25 cellular contexts compared by ENCODE assay signal in the genomic region with DNA sequence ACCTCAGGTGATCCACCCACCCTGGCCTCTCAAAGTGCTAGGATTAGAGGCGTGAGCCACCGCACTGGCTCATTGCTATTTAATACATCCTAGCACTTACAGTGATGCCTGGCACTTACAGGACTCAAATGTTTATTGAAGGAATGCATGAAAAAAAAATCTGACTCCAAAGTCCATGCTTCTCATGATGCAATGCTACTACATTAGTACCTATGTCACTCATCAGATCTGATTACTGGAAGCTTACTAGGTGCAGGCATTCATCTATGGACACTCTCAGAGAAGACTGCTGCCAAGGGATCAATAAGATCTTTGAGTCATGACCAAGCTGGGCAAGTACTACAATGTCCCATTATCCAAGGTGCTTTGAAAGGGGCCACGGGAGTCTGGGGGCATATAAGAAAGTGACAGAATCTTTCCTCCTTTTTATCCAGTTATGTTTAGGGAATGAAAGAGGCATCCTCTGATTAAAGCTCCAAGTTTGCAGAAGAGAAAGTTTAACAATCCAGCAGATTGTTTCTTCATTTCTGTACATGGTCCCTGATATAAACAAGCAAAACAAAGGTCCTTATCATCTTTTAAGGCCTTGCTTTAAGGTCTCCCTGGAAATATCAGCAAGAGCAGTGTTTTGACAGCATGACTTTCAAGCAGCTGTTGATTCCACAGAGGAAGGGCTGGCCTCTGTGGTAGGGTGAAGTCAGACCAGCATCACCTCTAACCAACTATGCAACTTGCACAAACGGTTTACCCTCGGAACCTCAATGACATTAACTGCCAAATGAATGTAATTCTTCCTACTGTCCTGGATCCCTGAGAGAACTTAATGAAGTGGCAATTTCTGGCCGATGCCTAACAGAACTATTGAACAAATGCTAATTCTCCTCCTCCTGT. TPM values are rescaled to one million over a fixed set of nuclear protein-coding genes. Genes with fewer than 3 reads are reported as not detected.
"Had no signal": no experiment of that assay in that cellular context is flagged by ENCODE, and none has a peak within 500 bp of the region (broad histone marks: within the 10 kb centered on the region; RNA-seq: fewer than 3 reads in every experiment).

No MANE protein-coding gene starts in this region.

- FAIRE-seq: TTC549 had no signal

- H3K4me3 ChIP-seq: adrenal gland, right atrium auricular region, smooth muscle cell, stomach had no signal

- ATAC-seq: activated CD4-positive, alpha-beta T cell treated with anti-CD3 and anti-CD28 coated beads for 36 hours; activated naive CD4-positive, alpha-beta T cell treated with anti-CD3 and anti-CD28 coated beads, Interleukin-2, amount 50 U/mL, for 72 hours; left ventricle myocardium superior; stimulated activated effector memory CD8-positive, alpha-beta T cell treated with anti-CD3 and anti-CD28 coated beads, Interleukin-12 subunit alpha, Interleukin-12 subunit beta, amount 100 ng/mL, for 72 hours had no signal

- H3K27ac ChIP-seq: adrenal gland, right atrium auricular region, stomach had no signal

- H3K4me2 ChIP-seq: smooth muscle cell had no signal

- H3K9me3 ChIP-seq: adrenal gland, right atrium auricular region, stomach had no signal

- H3K27me3 ChIP-seq: adrenal gland, right atrium auricular region, stomach had no signal

- H3K27me3 Mint-ChIP-seq: activated CD4-positive, alpha-beta memory T cell treated with anti-CD3 and anti-CD28 coated beads for 36 hours; activated CD4-positive, alpha-beta T cell treated with anti-CD3 and anti-CD28 coated beads for 36 hours; dendritic cell treated with granulocyte-macrophage colony-stimulating factor and Interleukin-4, amounts not matched to agents 40 ng/mL and 50 ng/mL, for 4 days; progenitor cell of endocrine pancreas; type B pancreatic cell had no signal

- DNase-seq: activated CD4-positive, alpha-beta memory T cell treated with anti-CD3 and anti-CD28 coated beads for 36 hours; activated CD4-positive, alpha-beta T cell treated with anti-CD3 and anti-CD28 coated beads for 36 hours; activated gamma-delta T cell treated with Interleukin-2 at 50 U/mL for 16 hours; activated T-cell treated with anti-CD3 and anti-CD28 coated beads for 4 hours; adrenal gland; effector memory CD4-positive, alpha-beta T cell; glutamatergic neuron; left ventricle myocardium superior; mesenchymal stem cell; stimulated activated CD4-positive, alpha-beta T cell treated with anti-CD3 and anti-CD28 coated beads, Interleukin-4, amount 100 ng/mL, for 24 hours; stomach; SW 1271 had no signal

- H3K9me3 Mint-ChIP-seq: activated CD4-positive, alpha-beta memory T cell treated with anti-CD3 and anti-CD28 coated beads for 36 hours; activated naive CD4-positive, alpha-beta T cell treated with anti-CD3 and anti-CD28 coated beads, Interleukin-2, amount 50 U/mL, for 72 hours; activated T-helper 1 cell treated with anti-CD3 and anti-CD28 coated beads, Interleukin-12 subunit alpha, Interleukin-12 subunit beta, Interleukin-2, Interleukin-4 antibody, amounts not matched to agents 30 ng/mL and 10 ng/mL and 1 ng/mL, durations not matched to agents 14 hours and 24 hours and 36 hours; dendritic cell treated with granulocyte-macrophage colony-stimulating factor and Interleukin-4, amounts not matched to agents 40 ng/mL and 50 ng/mL, for 4 days; nephron; stimulated activated effector memory CD8-positive, alpha-beta T cell treated with anti-CD3 and anti-CD28 coated beads, Interleukin-12 subunit alpha, Interleukin-12 subunit beta, amount 100 ng/mL, for 72 hours; T-helper 2 cell treated with Interferon-gamma antibody and Interleukin-4, amounts not matched to agents 5 μg/mL and 100 μg/mL, for 36 hours; type B pancreatic cell had no signal

- H3K4me3 Mint-ChIP-seq: activated CD4-positive, alpha-beta memory T cell treated with anti-CD3 and anti-CD28 coated beads for 36 hours; activated CD4-positive, alpha-beta T cell treated with anti-CD3 and anti-CD28 coated beads for 36 hours; activated T-helper 1 cell treated with anti-CD3 and anti-CD28 coated beads, Interleukin-12 subunit alpha, Interleukin-12 subunit beta, Interleukin-2, Interleukin-4 antibody, amounts not matched to agents 30 ng/mL and 10 ng/mL and 1 ng/mL, durations not matched to agents 14 hours and 24 hours and 36 hours; dendritic cell treated with granulocyte-macrophage colony-stimulating factor and Interleukin-4, amounts not matched to agents 40 ng/mL and 50 ng/mL, for 4 days; nephron; stimulated activated effector memory CD8-positive, alpha-beta T cell treated with anti-CD3 and anti-CD28 coated beads, Interleukin-12 subunit alpha, Interleukin-12 subunit beta, amount 100 ng/mL, for 72 hours; T-helper 2 cell treated with Interferon-gamma antibody and Interleukin-4, amounts not matched to agents 5 μg/mL and 100 μg/mL, for 36 hours; type B pancreatic cell had no signal

- H3K4me1 ChIP-seq: adrenal gland, right atrium auricular region, stomach had no signal

- H3K27ac Mint-ChIP-seq: activated CD4-positive, alpha-beta T cell treated with anti-CD3 and anti-CD28 coated beads for 36 hours; activated naive CD4-positive, alpha-beta T cell treated with anti-CD3 and anti-CD28 coated beads, Interleukin-2, amount 50 U/mL, for 72 hours; dendritic cell treated with granulocyte-macrophage colony-stimulating factor and Interleukin-4, amounts not matched to agents 40 ng/mL and 50 ng/mL, for 4 days; progenitor cell of endocrine pancreas; type B pancreatic cell had no signal

- H3K4me1 Mint-ChIP-seq: nephron had no signal

RNA-seq across cellular contexts. Expression of gene WDR38, which starts 44.6 kb away (rescaled TPM):
- total RNA-seq: activated CD4-positive, alpha-beta memory T cell treated with anti-CD3 and anti-CD28 coated beads for 36 hours; activated CD4-positive, alpha-beta T cell treated with anti-CD3 and anti-CD28 coated beads for 36 hours; activated naive CD4-positive, alpha-beta T cell treated with anti-CD3 and anti-CD28 coated beads, Interleukin-2, amount 50 U/mL, for 72 hours; activated T-helper 1 cell treated with anti-CD3 and anti-CD28 coated beads, Interleukin-12 subunit alpha, Interleukin-12 subunit beta, Interleukin-2, Interleukin-4 antibody, amounts not matched to agents 30 ng/mL and 10 ng/mL and 1 ng/mL, durations not matched to agents 14 hours and 24 hours and 36 hours; adrenal gland; fibroblast of villous mesenchyme; kidney epithelial cell; left ventricle myocardium superior; progenitor cell of endocrine pancreas; right atrium auricular region; smooth muscle cell; stomach had no signal
- polyA plus RNA-seq: smooth muscle cell, stomach had no signal
